ENCODE assay signal across 28 cellular contexts in the genomic region with DNA sequence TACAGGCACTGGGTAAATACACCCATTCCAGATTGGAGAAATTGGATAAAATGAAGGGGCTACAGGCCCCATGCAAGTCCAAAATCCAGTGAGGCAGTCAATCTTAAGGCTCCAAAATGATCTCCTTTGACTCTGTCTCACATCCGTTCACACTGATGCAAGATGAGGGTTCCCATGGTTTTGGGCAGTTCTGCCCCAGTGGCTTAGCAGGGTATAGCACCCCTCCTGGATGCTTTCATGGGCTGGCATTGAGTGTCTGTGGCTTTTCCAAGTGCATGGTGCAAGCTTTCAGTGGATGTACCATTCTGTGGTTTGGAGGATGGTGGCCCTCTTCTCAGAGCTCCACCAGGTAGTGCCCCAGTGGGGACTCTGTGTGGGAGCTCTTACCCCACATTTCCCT.
"Had no signal": no experiment of that assay in that cellular context is flagged by ENCODE, and none has a peak within 500 bp of the region (broad histone marks: within the 10 kb centered on the region; RNA-seq: fewer than 3 reads in every experiment).

No MANE protein-coding gene starts in this region.

- H3K9me3 ChIP-seq: right lobe of liver, suprapubic skin, uterus had no signal

- H3K4me1 ChIP-seq: left lung, right lobe of liver, suprapubic skin, tibial nerve, uterus had no signal

- ATAC-seq: activated T-cell treated with anti-CD3 and anti-CD28 coated beads, Interleukin-2, amount 50 U/mL, for 4 hours; esophagus mucosa; left lung; naive thymus-derived CD4-positive, alpha-beta T cell; right lobe of liver; stimulated activated naive CD8-positive, alpha-beta T cell treated with anti-CD3 and anti-CD28 coated beads, Interleukin-15, amount 100 ng/mL, for 72 hours had no signal

- H3K4me3 ChIP-seq: left lung, lung, right lobe of liver, skin epidermis, suprapubic skin, tibial nerve, uterus had no signal

- H3K4me1 Mint-ChIP-seq: naive thymus-derived CD4-positive, alpha-beta T cell; neural crest cell; stimulated activated naive CD8-positive, alpha-beta T cell treated with anti-CD3 and anti-CD28 coated beads, Interleukin-15, amount 100 ng/mL, for 72 hours had no signal

- H3K27me3 ChIP-seq: left lung, right lobe of liver, suprapubic skin, tibial nerve, uterus had no signal

- DNase-seq: activated CD4-positive, alpha-beta T cell treated with anti-CD3 and anti-CD28 coated beads for 1 hour; activated CD4-positive, alpha-beta T cell treated with anti-CD3 and anti-CD28 coated beads, Interleukin-2, amount 50 U/mL, for 4 hours; activated CD8-positive, alpha-beta memory T cell treated with anti-CD3 and anti-CD28 coated beads, Interleukin-2, amount 50 U/mL, for 48 hours; activated naive CD4-positive, alpha-beta T cell; activated T-cell treated with anti-CD3 and anti-CD28 coated beads, Interleukin-2, amount 50 U/mL, for 4 hours; central memory CD4-positive, alpha-beta T cell; dermis blood vessel endothelial cell; effector CD8-positive, alpha-beta T cell; glutamatergic neuron; hippocampal formation; kidney glomerular epithelial cell; left lung; naive thymus-derived CD4-positive, alpha-beta T cell; occipital lobe; posterior cingulate gyrus; right lobe of liver; stimulated activated CD4-positive, alpha-beta T cell treated with anti-CD3 and anti-CD28 coated beads, Interleukin-1b, Interleukin-23, amount 100 ng/mL, for 48 hours; stimulated activated naive CD8-positive, alpha-beta T cell treated with anti-CD3 and anti-CD28 coated beads, Interleukin-15, amount 100 ng/mL, for 72 hours; uterus had no signal

- H3K27ac Mint-ChIP-seq: activated naive CD8-positive, alpha-beta T cell; activated T-helper 2 cell treated with anti-CD3 and anti-CD28 coated beads, Interferon-gamma antibody, Interleukin-2, Interleukin-4, amounts not matched to agents 10 μg/mL and 5 μg/mL and 100 μg/mL, durations not matched to agents 14 hours and 24 hours and 36 hours; naive thymus-derived CD4-positive, alpha-beta T cell; stimulated activated naive CD8-positive, alpha-beta T cell treated with anti-CD3 and anti-CD28 coated beads, Interleukin-15, amount 100 ng/mL, for 72 hours had no signal

- H3K36me3 ChIP-seq: left lung, right lobe of liver, suprapubic skin, tibial nerve, uterus had no signal

- H3K27ac ChIP-seq: left lung, right lobe of liver, skin epidermis, suprapubic skin, tibial nerve, uterus, VCaP had no signal

- H3K27me3 Mint-ChIP-seq: activated naive CD8-positive, alpha-beta T cell; naive thymus-derived CD4-positive, alpha-beta T cell; stimulated activated naive CD8-positive, alpha-beta T cell treated with anti-CD3 and anti-CD28 coated beads, Interleukin-15, amount 100 ng/mL, for 72 hours had no signal

- H3K4me3 Mint-ChIP-seq: activated naive CD8-positive, alpha-beta T cell; activated T-cell treated with anti-CD3 and anti-CD28 coated beads, Interleukin-2, amount 50 U/mL, for 4 hours; naive thymus-derived CD4-positive, alpha-beta T cell; neural crest cell; stimulated activated naive CD8-positive, alpha-beta T cell treated with anti-CD3 and anti-CD28 coated beads, Interleukin-15, amount 100 ng/mL, for 72 hours had no signal

- H3K36me3 Mint-ChIP-seq: activated naive CD8-positive, alpha-beta T cell; naive thymus-derived CD4-positive, alpha-beta T cell had no signal
